Comparison of ENCODE assay signal across 1 cellular context in genomic region chr16:30947533-30948086, GRCh38.
TF ChIP-seq lines count a peak whose summit lies in the region.

No MANE protein-coding gene starts in this region.

TF ChIP-seq in IMR-90, 13 proteins besides CTCF, POLR2A, EP300 and RAD21:
- TF ChIP-seq NFE2L2 (IDR thresholded peaks at IDR 0.05; ENCODE audit: low read depth, low read length) (no peak), CEBPB (IDR thresholded peaks at IDR 0.05; ENCODE audit: low read depth, low read length) (no peak), FOS (IDR thresholded peaks at IDR 0.05; ENCODE audit: low read depth, low read length) (no peak)
TF ChIP-seq in IMR-90: peak in this region for 0.
